ENCODE assay signal across 8 cellular contexts in genomic region chr7:75914655-75915415, GRCh38. TPM values are rescaled to one million over a fixed set of nuclear protein-coding genes. Genes with fewer than 3 reads are reported as not detected.
DNase-seq lines count a peak whose midpoint lies in the region; FAIRE-seq and TF ChIP-seq lines count a peak whose summit lies in the region.

TSS of gene POR (plus strand) at chr7:75915155. CDS start at chr7:75954002, 38,847 bp downstream.

- H3K27ac Mint-ChIP-seq in activated naive CD4-positive, alpha-beta T cell treated with anti-CD3 and anti-CD28 coated beads for 36 hours = peak within 1 kb of the TSS; percentile 85

- intact Hi-C loops in activated naive CD4-positive, alpha-beta T cell treated with anti-CD3 and anti-CD28 coated beads for 36 hours (cut with micrococcal nuclease) = loop anchor here (1.0 to 5.0 kb wide), 5 partner anchors 37 to 178 kb away; partner anchors contain the start of genes HIP1, MDH2 and TMEM120A

- H3K27ac ChIP-seq in substantia nigra (ENCODE audit: low read depth, low read length, poor library complexity, severe bottlenecking) = peak within 1 kb of the TSS; percentile 91

- CTCF ChIA-PET in HEK293T (lab: Yijun Ruan, JAX) = interaction anchor here (0.6 to 0.9 kb wide), 2 partner anchors 40 to 48 kb away, joined by 3 read pairs; no protein-coding TSS in a partner anchor
- CTCF ChIA-PET in activated naive CD4-positive, alpha-beta T cell treated with anti-CD3 and anti-CD28 coated beads for 36 hours (lab: Charles Lee) = interaction anchor here (1.0 kb wide), 2 partner anchors 105 to 214 kb away, joined by 3 to 4 read pairs; no protein-coding TSS in a partner anchor

- POLR2A ChIA-PET in HEK293T (lab: Yijun Ruan, JAX) = interaction anchor here (1.0 to 2.8 kb wide), 10 partner anchors 12 to 202 kb away, joined by 3 to 8 read pairs (median 5); partner anchors contain the start of genes MDH2 and STYXL1

- peak; percentile 45 for DNase-seq in GM04503 (ENCODE audit: low read depth)
- DNase-seq in HEK293T (ENCODE audit: extremely low spot score) = peak; percentile 97
- DNase-seq in MV-4-11 (lab: John Stamatoyannopoulos, UW) = peak; percentile 85
- peak; percentile 89 for DNase-seq in SK-N-DZ (ENCODE audit: low spot score)
- DNase-seq in activated naive CD4-positive, alpha-beta T cell treated with anti-CD3 and anti-CD28 coated beads for 36 hours = peak; percentile 94
- peak; percentile 98 to 99 for DNase-seq in frontal cortex (ENCODE audit: low spot score in 2 of 2)
- peak; percentile 36 for DNase-seq in non-pigmented ciliary epithelial cell (ENCODE audit: low read depth)
- DNase-seq in substantia nigra (lab: John Stamatoyannopoulos, UW) = peak; percentile 51 to 100 (median 95)

- peaks cover 30% of the 10 kb centered on the region for H3K4me1 Mint-ChIP-seq in activated naive CD4-positive, alpha-beta T cell treated with anti-CD3 and anti-CD28 coated beads for 36 hours (ENCODE audit: low read depth)

- no peaks in the 10 kb centered on the region for H3K36me3 Mint-ChIP-seq in activated naive CD4-positive, alpha-beta T cell treated with anti-CD3 and anti-CD28 coated beads for 36 hours (ENCODE audit: low read depth)

- H3K27me3 Mint-ChIP-seq in activated naive CD4-positive, alpha-beta T cell treated with anti-CD3 and anti-CD28 coated beads for 36 hours (ENCODE audit: low read depth) = no peaks in the 10 kb centered on the region

- FAIRE-seq in frontal cortex (lab: Jason Lieb, UNC) = no peak

- H3K4me3 Mint-ChIP-seq in activated naive CD4-positive, alpha-beta T cell treated with anti-CD3 and anti-CD28 coated beads for 36 hours = peak within 1 kb of the TSS; percentile 88

- no peaks in the 10 kb centered on the region for H3K9me3 Mint-ChIP-seq in activated naive CD4-positive, alpha-beta T cell treated with anti-CD3 and anti-CD28 coated beads for 36 hours

TF ChIP-seq in HEK293T, 16 proteins besides CTCF, POLR2A, EP300 and RAD21:
- no peak for TF ChIP-seq PKNOX1 (IDR thresholded peaks at IDR 0.05)
- peak; percentile 96 for TF ChIP-seq SP1 (IDR thresholded peaks at IDR 0.05)
- no peak for TF ChIP-seq LEF1 (IDR thresholded peaks at IDR 0.05; ENCODE audit: borderline replicate concordance)
- no peak for TF ChIP-seq TARDBP (IDR thresholded peaks at IDR 0.05)
- TF ChIP-seq ARNT (IDR thresholded peaks at IDR 0.05) = peak; percentile 43; the same call in 1 of the 2 replicates
- peak; percentile 68 for TF ChIP-seq ELF4 (IDR thresholded peaks at IDR 0.05)
- peak; percentile 89 for TF ChIP-seq FOXM1 (IDR thresholded peaks at IDR 0.05; ENCODE audit: borderline replicate concordance)
- no peak; the same call in none of the 2 replicates for TF ChIP-seq L3MBTL2 (conservative IDR thresholded peaks at IDR 0.05)
- TF ChIP-seq CTBP1 (IDR thresholded peaks at IDR 0.05; ENCODE audit: borderline replicate concordance) = no peak
- TF ChIP-seq BHLHE40 (IDR thresholded peaks at IDR 0.05; ENCODE audit: borderline replicate concordance) = peak; percentile 64; the same call in 1 of the 2 replicates

RNA-seq across cellular contexts. Expression of gene POR, which starts in this region (rescaled TPM):
- polyA plus RNA-seq in SK-N-DZ (2014; cell fraction: cytosol; rRNA removed) = 69.4 and 75.5 TPM in 2 replicates
- 98.1 and 107 TPM in 2 replicates for polyA plus RNA-seq in SK-N-DZ (2014; cell fraction: nucleus; rRNA removed)
- total RNA-seq in activated naive CD4-positive, alpha-beta T cell treated with anti-CD3 and anti-CD28 coated beads for 36 hours = 10 to 100 TPM; 22.9 to 26.0 TPM
- total RNA-seq in frontal cortex = 67.3 TPM

Comparison
In these comparisons a context has a peak if more than half of its experiments do, and no peak if none do; other contexts are left out.
1. Peak in every context shown above with its lines: DNase-seq and H3K27ac ChIP-seq.
2. DNase-seq: peak in every context shown above with its lines; median percentile 98 in frontal cortex; 97 in HEK293T; 95 in substantia nigra; 94 in activated naive CD4-positive, alpha-beta T cell treated with anti-CD3 and anti-CD28 coated beads for 36 hours; 89 in SK-N-DZ; 85 in MV-4-11; 45 in GM04503; 36 in non-pigmented ciliary epithelial cell.